In the genomic region with DNA sequence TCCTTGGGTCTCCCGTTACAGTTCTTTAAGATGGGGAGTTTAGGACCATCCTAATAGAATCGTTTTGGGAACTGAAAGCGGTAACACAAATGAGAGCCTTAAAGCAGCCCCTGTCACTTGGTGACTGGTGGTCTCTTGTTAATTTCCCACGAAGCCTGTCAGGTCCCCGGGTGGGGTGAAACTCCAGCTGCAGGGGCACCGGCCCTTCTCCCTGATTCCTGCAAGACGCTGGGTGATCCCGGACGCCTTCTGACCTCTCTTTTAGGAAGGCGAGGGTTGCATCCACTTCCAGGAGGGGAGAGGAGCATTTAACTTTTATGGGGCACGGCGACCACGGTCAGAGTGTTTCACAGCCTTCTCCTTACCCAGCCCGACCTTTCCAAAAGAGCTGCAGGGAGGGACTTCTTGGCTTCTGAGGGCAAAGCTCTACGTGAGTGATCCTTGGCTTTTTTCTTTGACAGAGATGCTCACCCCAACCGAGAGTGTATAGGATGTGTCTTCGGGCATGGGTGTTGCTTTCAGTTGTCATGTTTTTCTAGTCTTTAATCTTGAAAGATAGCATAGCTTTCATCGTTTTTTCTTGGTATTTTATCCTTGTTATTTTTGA, we compare ENCODE assay signal across 8 cellular contexts. TPM values are rescaled to one million over a fixed set of nuclear protein-coding genes. Genes with fewer than 3 reads are reported as not detected.
DNase-seq lines count a peak whose midpoint lies in the region; ATAC-seq and TF ChIP-seq lines count a peak whose summit lies in the region.

No MANE protein-coding gene starts in this region.

- CTCF ChIA-PET in activated CD4-positive, alpha-beta memory T cell treated with anti-CD3 and anti-CD28 coated beads for 36 hours (lab: Charles Lee), result interaction anchor here (1.3 kb wide), 1 partner anchor 19 kb away, joined by 4 read pairs; no protein-coding TSS in a partner anchor

- no peak for DNase-seq in GM06990 (ENCODE audit: extremely low read depth, insufficient read length)
- DNase-seq in activated CD4-positive, alpha-beta memory T cell treated with anti-CD3 and anti-CD28 coated beads for 36 hours, result peak; percentile 12
- DNase-seq in glutamatergic neuron, result no peak
- no peak for DNase-seq in retinal pigment epithelial cell (ENCODE audit: low read depth)
- no peak for DNase-seq in NCI-H510A treated with DMSO at 0.1 percent for 48 hours (lab: John Stamatoyannopoulos, UW)
- DNase-seq in NCI-H345 treated with DMSO at 0.1 percent for 48 hours (lab: John Stamatoyannopoulos, UW; ENCODE audit: unreplicated experiment), result no peak
- no peak for DNase-seq in NCI-H2171 treated with DMSO at 0.1 percent for 48 hours (lab: John Stamatoyannopoulos, UW)

- peak; percentile 4 for ATAC-seq in HG03039 (IDR thresholded peaks at IDR 0.05; ENCODE audit: unreplicated experiment)

- no peaks in the 10 kb centered on the region for H3K27me3 Mint-ChIP-seq in activated CD4-positive, alpha-beta memory T cell treated with anti-CD3 and anti-CD28 coated beads for 36 hours
- peaks cover 15% of the 10 kb centered on the region for H3K27me3 Mint-ChIP-seq in glutamatergic neuron (ENCODE audit: unreplicated experiment)

- H3K36me3 Mint-ChIP-seq in activated CD4-positive, alpha-beta memory T cell treated with anti-CD3 and anti-CD28 coated beads for 36 hours, result peaks cover 31% of the 10 kb centered on the region
- H3K36me3 Mint-ChIP-seq in glutamatergic neuron (ENCODE audit: unreplicated experiment), result peaks cover 4% of the 10 kb centered on the region

- intact Hi-C loops in activated CD4-positive, alpha-beta memory T cell treated with anti-CD3 and anti-CD28 coated beads for 36 hours (cut with micrococcal nuclease), result loop anchor here (1.0 to 5.0 kb wide), 8 partner anchors 20 to 190 kb away; partner anchors contain the start of genes ZNF155, ZNF224, ZNF227 and ZNF234

- H3K27ac Mint-ChIP-seq in activated CD4-positive, alpha-beta memory T cell treated with anti-CD3 and anti-CD28 coated beads for 36 hours, result peak overlapping the region; percentile 74
- H3K27ac Mint-ChIP-seq in glutamatergic neuron (ENCODE audit: unreplicated experiment), result no peak overlapping the region

- H3K4me3 ChIP-seq in GM06990 (replicated peaks; ENCODE audit: low read depth, low read length), result peak overlapping the region; percentile 91
- peak overlapping the region; percentile 97 for H3K4me3 ChIP-seq in retinal pigment epithelial cell (ENCODE audit: low read length)

- TF ChIP-seq CTCF in GM06990 (IDR thresholded peaks at IDR 0.05; ENCODE audit: insufficient read depth, low read length, poor library complexity, severe bottlenecking), result no peak
- no peak for TF ChIP-seq CTCF in glutamatergic neuron (IDR thresholded peaks at IDR 0.05; ENCODE audit: partially characterized antibody, unreplicated experiment)
- TF ChIP-seq CTCF in retinal pigment epithelial cell (conservative IDR thresholded peaks at IDR 0.05; ENCODE audit: low read depth, low read length), result no peak

- H3K9me3 Mint-ChIP-seq in activated CD4-positive, alpha-beta memory T cell treated with anti-CD3 and anti-CD28 coated beads for 36 hours, result peaks cover 31% of the 10 kb centered on the region
- peaks cover 10% of the 10 kb centered on the region for H3K9me3 Mint-ChIP-seq in glutamatergic neuron (ENCODE audit: unreplicated experiment)

- H3K4me3 Mint-ChIP-seq in activated CD4-positive, alpha-beta memory T cell treated with anti-CD3 and anti-CD28 coated beads for 36 hours, result peak overlapping the region; percentile 91
- H3K4me3 Mint-ChIP-seq in glutamatergic neuron (ENCODE audit: unreplicated experiment), result peak overlapping the region; percentile 95

- H3K36me3 ChIP-seq in GM06990 (ENCODE audit: control insufficient read depth, insufficient read depth, low read length), result peaks cover 3% of the 10 kb centered on the region

- H3K4me1 Mint-ChIP-seq in activated CD4-positive, alpha-beta memory T cell treated with anti-CD3 and anti-CD28 coated beads for 36 hours (ENCODE audit: low read depth), result peaks cover 22% of the 10 kb centered on the region
- H3K4me1 Mint-ChIP-seq in glutamatergic neuron (ENCODE audit: low read depth, unreplicated experiment), result no peaks in the 10 kb centered on the region

- no peaks in the 10 kb centered on the region for H3K27me3 ChIP-seq in GM06990 (replicated peaks; ENCODE audit: control insufficient read depth, insufficient read depth, low read length)

- POLR2A ChIA-PET in activated CD4-positive, alpha-beta memory T cell treated with anti-CD3 and anti-CD28 coated beads for 36 hours (lab: Charles Lee), result interaction anchor here (0.5 to 1.3 kb wide), 3 partner anchors 27 to 213 kb away, joined by 3 read pairs; no protein-coding TSS in a partner anchor

RNA-seq across cellular contexts. Expression of gene ZNF225, which starts 0.7 kb away (rescaled TPM):
- total RNA-seq in activated CD4-positive, alpha-beta memory T cell treated with anti-CD3 and anti-CD28 coated beads for 36 hours, result 1 to 10 TPM; 2.5 to 2.9 TPM
- 7.1 TPM for total RNA-seq in glutamatergic neuron (ENCODE audit: unreplicated experiment)

RNA-seq across cellular contexts. Expression of gene ZNF224, which starts 19.7 kb away (rescaled TPM):
- total RNA-seq in activated CD4-positive, alpha-beta memory T cell treated with anti-CD3 and anti-CD28 coated beads for 36 hours, result 10 to 100 TPM; 12.8 to 14.0 TPM
- 20.1 TPM for total RNA-seq in glutamatergic neuron (ENCODE audit: unreplicated experiment)

RNA-seq across cellular contexts. Expression of gene ZNF234, which starts 27.5 kb away (rescaled TPM):
- total RNA-seq in activated CD4-positive, alpha-beta memory T cell treated with anti-CD3 and anti-CD28 coated beads for 36 hours, result 1 to 10 TPM; 7.3 to 8.7 TPM
- total RNA-seq in glutamatergic neuron (ENCODE audit: unreplicated experiment), result 19.2 TPM

RNA-seq across cellular contexts. Expression of gene ZNF284, which starts 41.9 kb away (rescaled TPM):
- 1 to 10 TPM; 1.1 to 1.4 TPM for total RNA-seq in activated CD4-positive, alpha-beta memory T cell treated with anti-CD3 and anti-CD28 coated beads for 36 hours
- 3.9 TPM for total RNA-seq in glutamatergic neuron (ENCODE audit: unreplicated experiment)

RNA-seq across cellular contexts. Expression of gene ZNF226, which starts 51.0 kb away (rescaled TPM):
- total RNA-seq in activated CD4-positive, alpha-beta memory T cell treated with anti-CD3 and anti-CD28 coated beads for 36 hours, result 10 to 100 TPM; 10.6 to 10.7 TPM
- 27.9 TPM for total RNA-seq in glutamatergic neuron (ENCODE audit: unreplicated experiment)
